Comparison of ENCODE assay signal across 1 cellular context in the genomic region with DNA sequence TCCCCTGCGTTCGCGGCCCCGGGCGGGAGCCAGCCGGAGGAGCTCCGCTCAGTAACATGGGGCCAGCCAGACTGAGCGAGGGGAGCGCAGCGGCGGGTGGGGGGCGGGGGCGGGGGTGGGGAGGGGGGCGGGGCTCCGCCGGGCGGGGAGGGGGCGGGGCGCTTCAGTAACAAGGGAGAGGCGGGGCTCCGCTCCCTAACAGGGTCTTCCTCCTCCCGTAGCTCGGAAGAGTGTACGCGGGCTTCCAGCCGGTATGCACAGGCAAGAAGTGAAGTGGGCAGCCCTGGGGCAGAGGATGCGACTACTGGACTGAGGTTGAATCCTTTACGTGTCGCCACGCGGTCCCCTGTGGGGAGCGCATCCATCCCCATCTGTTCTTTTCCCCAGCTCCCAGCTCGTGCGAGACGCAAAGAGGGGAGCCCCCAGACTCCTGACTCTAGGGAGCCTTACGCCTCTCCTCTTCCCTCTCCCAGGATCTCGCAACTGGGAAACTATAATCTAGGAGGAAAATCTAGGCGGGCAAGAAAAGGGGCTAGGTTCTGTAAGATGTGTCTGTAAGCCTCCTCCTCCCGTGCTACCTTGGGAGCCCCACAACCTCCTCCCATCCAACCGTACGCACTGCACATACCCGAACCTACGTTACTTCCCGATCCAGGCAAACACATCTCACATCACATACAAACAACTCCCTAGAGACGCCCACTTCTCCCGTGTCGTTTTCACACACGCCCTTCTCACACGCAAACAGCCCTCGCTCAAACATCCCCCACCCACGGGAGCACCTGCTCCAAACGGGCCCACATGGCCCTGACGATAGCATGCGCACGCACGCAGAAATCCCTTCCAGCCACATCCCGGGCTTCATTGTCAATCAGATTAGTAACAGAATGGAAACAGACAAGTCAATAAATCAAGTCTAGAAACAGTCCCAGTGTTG.
TF ChIP-seq lines count a peak whose summit lies in the region.

A gene with protein sequence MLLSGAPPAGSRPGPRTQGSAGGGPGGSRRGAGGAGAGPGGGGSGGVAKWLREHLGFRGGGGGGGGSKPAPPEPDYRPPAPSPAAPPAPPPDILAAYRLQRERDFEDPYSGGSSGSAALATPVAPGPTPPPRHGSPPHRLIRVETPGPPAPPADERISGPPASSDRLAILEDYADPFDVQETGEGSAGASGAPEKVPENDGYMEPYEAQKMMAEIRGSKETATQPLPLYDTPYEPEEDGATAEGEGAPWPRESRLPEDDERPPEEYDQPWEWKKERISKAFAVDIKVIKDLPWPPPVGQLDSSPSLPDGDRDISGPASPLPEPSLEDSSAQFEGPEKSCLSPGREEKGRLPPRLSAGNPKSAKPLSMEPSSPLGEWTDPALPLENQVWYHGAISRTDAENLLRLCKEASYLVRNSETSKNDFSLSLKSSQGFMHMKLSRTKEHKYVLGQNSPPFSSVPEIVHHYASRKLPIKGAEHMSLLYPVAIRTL (minus strand): TSS at position 73 of the 937 bp plus-strand sequence. CDS start 15 bp downstream, at position 58.

TF ChIP-seq in K562, 482 proteins besides CTCF, POLR2A, EP300 and RAD21 (continued from another document and continues in another):
- TF ChIP-seq, protein P1, sequence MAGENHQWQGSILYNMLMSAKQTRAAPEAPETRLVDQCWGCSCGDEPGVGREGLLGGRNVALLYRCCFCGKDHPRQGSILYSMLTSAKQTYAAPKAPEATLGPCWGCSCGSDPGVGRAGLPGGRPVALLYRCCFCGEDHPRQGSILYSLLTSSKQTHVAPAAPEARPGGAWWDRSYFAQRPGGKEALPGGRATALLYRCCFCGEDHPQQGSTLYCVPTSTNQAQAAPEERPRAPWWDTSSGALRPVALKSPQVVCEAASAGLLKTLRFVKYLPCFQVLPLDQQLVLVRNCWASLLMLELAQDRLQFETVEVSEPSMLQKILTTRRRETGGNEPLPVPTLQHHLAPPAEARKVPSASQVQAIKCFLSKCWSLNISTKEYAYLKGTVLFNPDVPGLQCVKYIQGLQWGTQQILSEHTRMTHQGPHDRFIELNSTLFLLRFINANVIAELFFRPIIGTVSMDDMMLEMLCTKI (IDR thresholded peaks at IDR 0.05; ENCODE audit: partially characterized antibody), result no peak
- peak; percentile 52; the same call in 1 of the 2 replicates for TF ChIP-seq CTBP1 (IDR thresholded peaks at IDR 0.05; ENCODE audit: borderline replicate concordance)
- no peak for TF ChIP-seq RBM25 (IDR thresholded peaks at IDR 0.05; ENCODE audit: low read depth, low read length, severe bottlenecking)
- TF ChIP-seq, protein P2, sequence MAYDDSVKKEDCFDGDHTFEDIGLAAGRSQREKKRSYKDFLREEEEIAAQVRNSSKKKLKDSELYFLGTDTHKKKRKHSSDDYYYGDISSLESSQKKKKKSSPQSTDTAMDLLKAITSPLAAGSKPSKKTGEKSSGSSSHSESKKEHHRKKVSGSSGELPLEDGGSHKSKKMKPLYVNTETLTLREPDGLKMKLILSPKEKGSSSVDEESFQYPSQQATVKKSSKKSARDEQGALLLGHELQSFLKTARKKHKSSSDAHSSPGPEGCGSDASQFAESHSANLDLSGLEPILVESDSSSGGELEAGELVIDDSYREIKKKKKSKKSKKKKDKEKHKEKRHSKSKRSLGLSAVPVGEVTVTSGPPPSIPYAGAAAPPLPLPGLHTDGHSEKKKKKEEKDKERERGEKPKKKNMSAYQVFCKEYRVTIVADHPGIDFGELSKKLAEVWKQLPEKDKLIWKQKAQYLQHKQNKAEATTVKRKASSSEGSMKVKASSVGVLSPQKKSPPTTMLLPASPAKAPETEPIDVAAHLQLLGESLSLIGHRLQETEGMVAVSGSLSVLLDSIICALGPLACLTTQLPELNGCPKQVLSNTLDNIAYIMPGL (CRISPR knock-in tag; IDR thresholded peaks at IDR 0.05), result no peak
- TF ChIP-seq, protein P3, sequence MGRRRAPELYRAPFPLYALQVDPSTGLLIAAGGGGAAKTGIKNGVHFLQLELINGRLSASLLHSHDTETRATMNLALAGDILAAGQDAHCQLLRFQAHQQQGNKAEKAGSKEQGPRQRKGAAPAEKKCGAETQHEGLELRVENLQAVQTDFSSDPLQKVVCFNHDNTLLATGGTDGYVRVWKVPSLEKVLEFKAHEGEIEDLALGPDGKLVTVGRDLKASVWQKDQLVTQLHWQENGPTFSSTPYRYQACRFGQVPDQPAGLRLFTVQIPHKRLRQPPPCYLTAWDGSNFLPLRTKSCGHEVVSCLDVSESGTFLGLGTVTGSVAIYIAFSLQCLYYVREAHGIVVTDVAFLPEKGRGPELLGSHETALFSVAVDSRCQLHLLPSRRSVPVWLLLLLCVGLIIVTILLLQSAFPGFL (CRISPR knock-in tag; IDR thresholded peaks at IDR 0.05), result no peak
- no peak for TF ChIP-seq YY1 (IDR thresholded peaks at IDR 0.05; ENCODE audit: borderline replicate concordance in 1 of 3, control insufficient read depth in 1 of 3, extremely low read depth in 1 of 3, insufficient read depth in 3 of 3, insufficient read length in 1 of 3, insufficient replicate concordance in 2 of 3, low read depth in 1 of 3, low read length in 2 of 3)
- TF ChIP-seq, protein P4, sequence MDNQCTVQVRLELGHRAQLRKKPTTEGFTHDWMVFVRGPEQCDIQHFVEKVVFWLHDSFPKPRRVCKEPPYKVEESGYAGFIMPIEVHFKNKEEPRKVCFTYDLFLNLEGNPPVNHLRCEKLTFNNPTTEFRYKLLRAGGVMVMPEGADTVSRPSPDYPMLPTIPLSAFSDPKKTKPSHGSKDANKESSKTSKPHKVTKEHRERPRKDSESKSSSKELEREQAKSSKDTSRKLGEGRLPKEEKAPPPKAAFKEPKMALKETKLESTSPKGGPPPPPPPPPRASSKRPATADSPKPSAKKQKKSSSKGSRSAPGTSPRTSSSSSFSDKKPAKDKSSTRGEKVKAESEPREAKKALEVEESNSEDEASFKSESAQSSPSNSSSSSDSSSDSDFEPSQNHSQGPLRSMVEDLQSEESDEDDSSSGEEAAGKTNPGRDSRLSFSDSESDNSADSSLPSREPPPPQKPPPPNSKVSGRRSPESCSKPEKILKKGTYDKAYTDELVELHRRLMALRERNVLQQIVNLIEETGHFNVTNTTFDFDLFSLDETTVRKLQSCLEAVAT (IDR thresholded peaks at IDR 0.05), result no peak
- TF ChIP-seq ZNF584 (CRISPR knock-in tag; IDR thresholded peaks at IDR 0.05; ENCODE audit: low read depth), result no peak
- TF ChIP-seq NCOA2 (IDR thresholded peaks at IDR 0.05; ENCODE audit: partially characterized antibody in 2 of 2), result no peak
- TF ChIP-seq MYNN (IDR thresholded peaks at IDR 0.05), result no peak
- TF ChIP-seq MYNN (CRISPR knock-in tag; IDR thresholded peaks at IDR 0.05), result no peak
- TF ChIP-seq HMG20B (CRISPR knock-in tag; IDR thresholded peaks at IDR 0.05), result no peak
- TF ChIP-seq, protein P5, sequence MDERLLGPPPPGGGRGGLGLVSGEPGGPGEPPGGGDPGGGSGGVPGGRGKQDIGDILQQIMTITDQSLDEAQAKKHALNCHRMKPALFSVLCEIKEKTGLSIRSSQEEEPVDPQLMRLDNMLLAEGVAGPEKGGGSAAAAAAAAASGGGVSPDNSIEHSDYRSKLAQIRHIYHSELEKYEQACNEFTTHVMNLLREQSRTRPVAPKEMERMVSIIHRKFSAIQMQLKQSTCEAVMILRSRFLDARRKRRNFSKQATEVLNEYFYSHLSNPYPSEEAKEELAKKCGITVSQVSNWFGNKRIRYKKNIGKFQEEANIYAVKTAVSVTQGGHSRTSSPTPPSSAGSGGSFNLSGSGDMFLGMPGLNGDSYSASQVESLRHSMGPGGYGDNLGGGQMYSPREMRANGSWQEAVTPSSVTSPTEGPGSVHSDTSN (CRISPR knock-in tag; IDR thresholded peaks at IDR 0.05; ENCODE audit: low read depth), result no peak
- TF ChIP-seq, protein P5 (tag; conservative IDR thresholded peaks at IDR 0.05; ENCODE audit: low read depth), result peak; percentile 68; the same call in 1 of the 2 replicates
- TF ChIP-seq SAFB (IDR thresholded peaks at IDR 0.05; ENCODE audit: borderline replicate concordance, low read depth, low read length), result no peak
- TF ChIP-seq NBN (IDR thresholded peaks at IDR 0.05; ENCODE audit: low read depth), result no peak
- no peak for TF ChIP-seq ZBTB17 (CRISPR knock-in tag; IDR thresholded peaks at IDR 0.05)
- no peak for TF ChIP-seq CSDE1 (IDR thresholded peaks at IDR 0.05)
- TF ChIP-seq BRF1 (IDR thresholded peaks at IDR 0.05; ENCODE audit: borderline replicate concordance, extremely low read depth, insufficient read length), result no peak
- TF ChIP-seq NR4A1 (CRISPR knock-in tag; IDR thresholded peaks at IDR 0.05), result no peak
- TF ChIP-seq NR4A1 (tag; IDR thresholded peaks at IDR 0.05), result no peak
- peak; percentile 82 for TF ChIP-seq MEIS2 (IDR thresholded peaks at IDR 0.05; ENCODE audit: partially characterized antibody)
- no peak for TF ChIP-seq SMARCB1 (IDR thresholded peaks at IDR 0.05; ENCODE audit: insufficient read length, low read depth)
- no peak for TF ChIP-seq ZNF316 (IDR thresholded peaks at IDR 0.05)
- no peak for TF ChIP-seq ZNF133 (CRISPR knock-in tag; IDR thresholded peaks at IDR 0.05)
- no peak for TF ChIP-seq ZFP30 (CRISPR knock-in tag; IDR thresholded peaks at IDR 0.05; ENCODE audit: borderline replicate concordance)
- no peak for TF ChIP-seq ZNF444 (CRISPR knock-in tag; IDR thresholded peaks at IDR 0.05)
- no peak for TF ChIP-seq MXI1 (IDR thresholded peaks at IDR 0.05; ENCODE audit: low read depth, low read length)
- TF ChIP-seq, protein P6, sequence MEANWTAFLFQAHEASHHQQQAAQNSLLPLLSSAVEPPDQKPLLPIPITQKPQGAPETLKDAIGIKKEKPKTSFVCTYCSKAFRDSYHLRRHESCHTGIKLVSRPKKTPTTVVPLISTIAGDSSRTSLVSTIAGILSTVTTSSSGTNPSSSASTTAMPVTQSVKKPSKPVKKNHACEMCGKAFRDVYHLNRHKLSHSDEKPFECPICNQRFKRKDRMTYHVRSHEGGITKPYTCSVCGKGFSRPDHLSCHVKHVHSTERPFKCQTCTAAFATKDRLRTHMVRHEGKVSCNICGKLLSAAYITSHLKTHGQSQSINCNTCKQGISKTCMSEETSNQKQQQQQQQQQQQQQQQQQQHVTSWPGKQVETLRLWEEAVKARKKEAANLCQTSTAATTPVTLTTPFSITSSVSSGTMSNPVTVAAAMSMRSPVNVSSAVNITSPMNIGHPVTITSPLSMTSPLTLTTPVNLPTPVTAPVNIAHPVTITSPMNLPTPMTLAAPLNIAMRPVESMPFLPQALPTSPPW (CRISPR knock-in tag; IDR thresholded peaks at IDR 0.05), result peak; percentile 86
- TF ChIP-seq, protein P7, sequence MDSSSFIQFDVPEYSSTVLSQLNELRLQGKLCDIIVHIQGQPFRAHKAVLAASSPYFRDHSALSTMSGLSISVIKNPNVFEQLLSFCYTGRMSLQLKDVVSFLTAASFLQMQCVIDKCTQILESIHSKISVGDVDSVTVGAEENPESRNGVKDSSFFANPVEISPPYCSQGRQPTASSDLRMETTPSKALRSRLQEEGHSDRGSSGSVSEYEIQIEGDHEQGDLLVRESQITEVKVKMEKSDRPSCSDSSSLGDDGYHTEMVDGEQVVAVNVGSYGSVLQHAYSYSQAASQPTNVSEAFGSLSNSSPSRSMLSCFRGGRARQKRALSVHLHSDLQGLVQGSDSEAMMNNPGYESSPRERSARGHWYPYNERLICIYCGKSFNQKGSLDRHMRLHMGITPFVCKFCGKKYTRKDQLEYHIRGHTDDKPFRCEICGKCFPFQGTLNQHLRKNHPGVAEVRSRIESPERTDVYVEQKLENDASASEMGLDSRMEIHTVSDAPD (CRISPR knock-in tag; IDR thresholded peaks at IDR 0.05), result no peak
- TF ChIP-seq, protein P8, sequence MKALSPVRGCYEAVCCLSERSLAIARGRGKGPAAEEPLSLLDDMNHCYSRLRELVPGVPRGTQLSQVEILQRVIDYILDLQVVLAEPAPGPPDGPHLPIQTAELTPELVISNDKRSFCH (CRISPR knock-in tag; IDR thresholded peaks at IDR 0.05), result no peak
- TF ChIP-seq, protein P8 (tag; IDR thresholded peaks at IDR 0.05), result no peak
- TF ChIP-seq FOS (IDR thresholded peaks at IDR 0.05; ENCODE audit: extremely low read depth, insufficient read length), result no peak
- TF ChIP-seq PRMT5 (CRISPR knock-in tag; IDR thresholded peaks at IDR 0.05), result no peak
- TF ChIP-seq, protein P9, sequence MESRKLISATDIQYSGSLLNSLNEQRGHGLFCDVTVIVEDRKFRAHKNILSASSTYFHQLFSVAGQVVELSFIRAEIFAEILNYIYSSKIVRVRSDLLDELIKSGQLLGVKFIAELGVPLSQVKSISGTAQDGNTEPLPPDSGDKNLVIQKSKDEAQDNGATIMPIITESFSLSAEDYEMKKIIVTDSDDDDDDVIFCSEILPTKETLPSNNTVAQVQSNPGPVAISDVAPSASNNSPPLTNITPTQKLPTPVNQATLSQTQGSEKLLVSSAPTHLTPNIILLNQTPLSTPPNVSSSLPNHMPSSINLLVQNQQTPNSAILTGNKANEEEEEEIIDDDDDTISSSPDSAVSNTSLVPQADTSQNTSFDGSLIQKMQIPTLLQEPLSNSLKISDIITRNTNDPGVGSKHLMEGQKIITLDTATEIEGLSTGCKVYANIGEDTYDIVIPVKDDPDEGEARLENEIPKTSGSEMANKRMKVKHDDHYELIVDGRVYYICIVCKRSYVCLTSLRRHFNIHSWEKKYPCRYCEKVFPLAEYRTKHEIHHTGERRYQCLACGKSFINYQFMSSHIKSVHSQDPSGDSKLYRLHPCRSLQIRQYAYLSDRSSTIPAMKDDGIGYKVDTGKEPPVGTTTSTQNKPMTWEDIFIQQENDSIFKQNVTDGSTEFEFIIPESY (CRISPR knock-in tag; IDR thresholded peaks at IDR 0.05), result no peak
- TF ChIP-seq, protein P10, sequence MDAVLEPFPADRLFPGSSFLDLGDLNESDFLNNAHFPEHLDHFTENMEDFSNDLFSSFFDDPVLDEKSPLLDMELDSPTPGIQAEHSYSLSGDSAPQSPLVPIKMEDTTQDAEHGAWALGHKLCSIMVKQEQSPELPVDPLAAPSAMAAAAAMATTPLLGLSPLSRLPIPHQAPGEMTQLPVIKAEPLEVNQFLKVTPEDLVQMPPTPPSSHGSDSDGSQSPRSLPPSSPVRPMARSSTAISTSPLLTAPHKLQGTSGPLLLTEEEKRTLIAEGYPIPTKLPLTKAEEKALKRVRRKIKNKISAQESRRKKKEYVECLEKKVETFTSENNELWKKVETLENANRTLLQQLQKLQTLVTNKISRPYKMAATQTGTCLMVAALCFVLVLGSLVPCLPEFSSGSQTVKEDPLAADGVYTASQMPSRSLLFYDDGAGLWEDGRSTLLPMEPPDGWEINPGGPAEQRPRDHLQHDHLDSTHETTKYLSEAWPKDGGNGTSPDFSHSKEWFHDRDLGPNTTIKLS (IDR thresholded peaks at IDR 0.05; ENCODE audit: borderline replicate concordance, low read depth), result no peak
